In the genomic region with DNA sequence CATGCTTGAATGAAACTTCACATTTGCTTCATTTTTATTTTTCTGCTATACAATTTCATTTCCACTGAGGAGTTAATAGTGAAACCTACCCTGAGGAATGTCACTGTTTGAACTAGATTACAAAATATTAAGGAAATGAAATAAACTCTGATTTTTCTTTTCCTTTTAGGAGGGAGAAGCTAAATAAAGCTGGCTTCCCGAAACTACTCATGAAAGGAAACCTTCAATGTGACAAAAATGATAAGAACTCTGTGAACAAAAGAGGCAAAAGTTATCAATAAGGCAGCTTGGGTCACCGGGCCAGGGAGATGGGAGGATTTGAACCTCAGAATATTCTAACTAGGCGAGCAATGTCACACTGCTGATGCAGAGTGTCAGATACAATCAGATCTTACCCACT, we compare ENCODE assay signal across 22 cellular contexts.
DNase-seq lines count a peak whose midpoint lies in the region; ATAC-seq, FAIRE-seq and TF ChIP-seq lines count a peak whose summit lies in the region.
"Had no signal": no experiment of that assay in that cellular context is flagged by ENCODE, and none has a peak within 500 bp of the region (broad histone marks: within the 10 kb centered on the region; RNA-seq: fewer than 3 reads in every experiment).

No MANE protein-coding gene starts in this region.

- H3K9me3 ChIP-seq in adrenal gland (replicated peaks in 1 of 3) (peaks cover 0 to 8% (median 5%) of the 10 kb centered on the region in 3 donors), left lung (peaks cover 0 to 4% of the 10 kb centered on the region in 2 donors), subcutaneous abdominal adipose tissue (ENCODE audit: control insufficient read depth in 5 of 5, low read length in 5 of 5) (peaks cover 6 to 26% (median 15%) of the 10 kb centered on the region in 5 donors)

- H3K4me3 Mint-ChIP-seq in Calu3 (ENCODE audit: low read depth, unreplicated experiment): no peak overlapping the region
- H3K4me3 Mint-ChIP-seq: activated naive CD8-positive, alpha-beta T cell; CD8-positive, alpha-beta T cell; memory B cell; natural killer cell had no signal

- H3K4me1 ChIP-seq in adrenal gland (replicated peaks in 1 of 2) (peaks cover 7 to 21% of the 10 kb centered on the region in 2 donors), left lung (peaks cover 0 to 12% of the 10 kb centered on the region in 2 donors), subcutaneous abdominal adipose tissue (ENCODE audit: control insufficient read depth in 5 of 5, insufficient read depth in 5 of 5, low read length in 5 of 5) (peaks cover 0 to 19% (median 16%) of the 10 kb centered on the region in 5 donors)

- ATAC-seq in left lung: peak; percentile 25
- no peak for ATAC-seq in HG02759 (IDR thresholded peaks at IDR 0.05; ENCODE audit: unreplicated experiment)
- ATAC-seq: CD8-positive, alpha-beta T cell; natural killer cell had no signal

- DNase-seq in Calu3 (no peak), adrenal gland (no peak), left lung (no peak), frontal cortex (ENCODE audit: low spot score in 2 of 2) (no peak)
- no peak for DNase-seq in activated effector memory CD4-positive, alpha-beta T cell treated with Interleukin-2 at 50 U/mL for 16 hours
- DNase-seq in stimulated activated CD4-positive, alpha-beta T cell treated with anti-CD3 and anti-CD28 coated beads, Interleukin-4, amount 100 ng/mL, for 4 hours: no peak
- DNase-seq: activated CD4-positive, CD25-positive, alpha-beta regulatory T cell treated with anti-CD3 and anti-CD28 coated beads, Interleukin-2, amount 50 U/mL, for 72 hours; CD8-positive, alpha-beta T cell; DND-41; Karpas-422; natural killer cell; NCI-H1092; NCI-H2081 treated with DMSO at 0.1 percent for 48 hours; NCI-H524; posterior cingulate gyrus; RPMI8226; stimulated activated CD4-positive, alpha-beta T cell treated with anti-CD3 and anti-CD28 coated beads, Interleukin-4, amount 100 ng/mL, for 1 hour had no signal

- intact Hi-C loops in Calu3 (cut with micrococcal nuclease; ENCODE audit: unreplicated experiment): loop anchor here (5.0 kb wide), 1 partner anchor 37 kb away; no protein-coding TSS in a partner anchor
- intact Hi-C loops in adrenal gland (cut with DNase I): no loop called here
- intact Hi-C loops in left lung (cut with DNase I): no loop called here

- TF ChIP-seq CTCF in Calu3 (IDR thresholded peaks at IDR 0.05; ENCODE audit: unreplicated experiment): no peak
- TF ChIP-seq CTCF in adrenal gland (IDR thresholded peaks at IDR 0.05): no peak
- TF ChIP-seq CTCF in left lung (IDR thresholded peaks at IDR 0.05): no peak

- H3K4me3 ChIP-seq in adrenal gland (no peak overlapping the region), left lung (no peak overlapping the region), subcutaneous abdominal adipose tissue (ENCODE audit: low read depth in 1 of 5, low read length in 5 of 5) (no peak overlapping the region)
- H3K4me3 ChIP-seq: skin epidermis had no signal

- H3K27ac Mint-ChIP-seq in Calu3 (ENCODE audit: unreplicated experiment): peak overlapping the region; percentile 39
- H3K27ac Mint-ChIP-seq: activated naive CD8-positive, alpha-beta T cell; CD8-positive, alpha-beta T cell; memory B cell; natural killer cell had no signal

- CTCF ChIA-PET in Calu3 (lab: Charles Lee): interaction anchor here (0.9 kb wide), 1 partner anchor 23 kb away, joined by 3 read pairs; no protein-coding TSS in a partner anchor

- 41 to 63% (median 56%) methylated on average over 3 of the region's 3 CpGs for WGBS in adrenal gland, 4 donors

- BruUV-seq in Calu3 (replicated peaks; lab: Mats Ljungman, UMichigan): no TSS peak

- H3K27me3 ChIP-seq in adrenal gland (no peaks in the 10 kb centered on the region), left lung (no peaks in the 10 kb centered on the region), subcutaneous abdominal adipose tissue (ENCODE audit: control insufficient read depth in 5 of 5, insufficient read depth in 4 of 5, low read length in 5 of 5) (no peaks in the 10 kb centered on the region)

- H3K36me3 Mint-ChIP-seq in Calu3 (ENCODE audit: insufficient read depth, unreplicated experiment): peaks cover 5% of the 10 kb centered on the region
- H3K36me3 Mint-ChIP-seq: CD8-positive, alpha-beta T cell; memory B cell had no signal

- no peaks in the 10 kb centered on the region for H3K27me3 Mint-ChIP-seq in Calu3 (ENCODE audit: unreplicated experiment)
- H3K27me3 Mint-ChIP-seq: memory B cell had no signal

- no peak overlapping the region for H3K9ac ChIP-seq in subcutaneous abdominal adipose tissue (ENCODE audit: low read length in 5 of 5)

- FAIRE-seq in frontal cortex (lab: Jason Lieb, UNC): no peak

- TF ChIP-seq POLR2A in adrenal gland (IDR thresholded peaks at IDR 0.05): no peak

- H3K9me3 Mint-ChIP-seq in Calu3 (ENCODE audit: low read depth, unreplicated experiment): peaks cover 10% of the 10 kb centered on the region

- H3K4me1 Mint-ChIP-seq in Calu3 (ENCODE audit: low read depth, unreplicated experiment): peaks cover 14% of the 10 kb centered on the region
- H3K4me1 Mint-ChIP-seq: memory B cell, natural killer cell had no signal

- H3K36me3 ChIP-seq in adrenal gland (replicated peaks in 1 of 2) (no peaks in the 10 kb centered on the region), left lung (peaks cover 0 to 9% of the 10 kb centered on the region in 2 donors), subcutaneous abdominal adipose tissue (ENCODE audit: control insufficient read depth in 5 of 5, insufficient read depth in 5 of 5, low read length in 5 of 5) (peaks cover 0 to 7% (median 3%) of the 10 kb centered on the region in 5 donors)

- H3K27ac ChIP-seq in adrenal gland (peak overlapping the region in 4 of 5 donors; percentile 36 to 61 (median 51)), left lung (peak overlapping the region in 1 of 2 donors; percentile 42), subcutaneous abdominal adipose tissue (ENCODE audit: low read depth, low read length) (peak overlapping the region; percentile 32)
